Comparison of ENCODE assay signal across 8 cellular contexts in the genomic region with DNA sequence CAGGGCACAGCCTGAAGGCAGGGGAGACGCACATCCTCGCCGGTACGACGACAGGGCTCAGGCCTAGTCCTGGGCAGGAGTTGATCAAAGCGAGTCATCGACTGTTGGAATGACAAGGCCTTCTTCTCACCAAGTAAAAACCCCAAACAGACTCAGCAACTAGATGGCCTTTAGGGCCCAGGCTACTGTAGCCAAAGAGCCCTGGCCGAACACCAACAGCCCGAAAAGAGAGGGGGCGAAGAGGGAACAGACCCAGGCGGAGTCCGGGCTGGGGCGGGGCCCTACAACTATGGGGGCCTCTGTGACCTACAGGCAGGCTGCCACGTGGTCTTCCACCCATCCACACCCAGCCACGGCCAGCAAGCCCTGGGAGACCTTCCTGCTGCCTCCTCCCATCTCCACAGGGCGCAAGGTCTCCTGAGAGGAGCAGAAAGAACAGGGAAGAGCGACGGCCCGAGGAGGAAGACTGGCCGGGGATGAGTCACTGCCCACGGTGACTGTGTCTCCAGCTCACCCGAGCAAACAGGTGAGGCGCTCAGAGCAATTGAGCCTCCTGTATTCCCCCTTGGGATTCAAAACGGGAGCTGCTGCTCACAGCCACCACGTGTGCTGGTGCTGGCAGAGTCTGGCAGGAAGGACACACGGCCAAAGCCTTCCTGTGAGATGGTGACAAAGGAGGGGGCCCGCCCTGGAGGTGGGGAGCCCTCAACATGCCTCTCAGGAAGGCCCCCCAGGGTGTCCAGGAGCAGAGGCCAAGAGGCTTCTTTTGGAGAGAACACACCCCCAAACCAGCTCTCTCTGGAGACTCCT. TPM values are rescaled to one million over a fixed set of nuclear protein-coding genes. Genes with fewer than 3 reads are reported as not detected.
DNase-seq lines count a peak whose midpoint lies in the region; ATAC-seq and TF ChIP-seq lines count a peak whose summit lies in the region.

No MANE protein-coding gene starts in this region.

- peaks cover 12% of the 10 kb centered on the region for H3K4me1 ChIP-seq in hepatocyte (ENCODE audit: insufficient read depth)
- peaks cover 24 to 40% of the 10 kb centered on the region in 2 donors for H3K4me1 ChIP-seq in thyroid gland

- CTCF ChIA-PET in activated CD4-positive, alpha-beta T cell treated with anti-CD3 and anti-CD28 coated beads for 36 hours (lab: Charles Lee) = interaction anchor here (0.6 to 2.5 kb wide), 3 partner anchors 10 to 92 kb away, joined by 3 to 13 read pairs (median 3); no protein-coding TSS in a partner anchor

- WGBS in hepatocyte (ENCODE audit: low lambda C conversion rate, missing lambda C conversion rate) = 85% methylated on average over 26 of the region's 27 CpGs
- WGBS in thyroid gland, 2 donors = 49 to 65% methylated on average over 21 to 25 of the region's 27 CpGs

- no peaks in the 10 kb centered on the region for H3K9me3 Mint-ChIP-seq in activated CD4-positive, alpha-beta T cell treated with anti-CD3 and anti-CD28 coated beads for 36 hours (ENCODE audit: low read depth)
- H3K9me3 Mint-ChIP-seq in activated naive CD4-positive, alpha-beta T cell treated with anti-CD3 and anti-CD28 coated beads, Interleukin-2, amount 50 U/mL, for 72 hours = no peaks in the 10 kb centered on the region

- H3K36me3 ChIP-seq in hepatocyte (replicated peaks; ENCODE audit: insufficient read depth, low read depth) = no peaks in the 10 kb centered on the region
- peaks cover 77 to 83% of the 10 kb centered on the region in 2 donors for H3K36me3 ChIP-seq in thyroid gland

- H3K9me3 ChIP-seq in hepatocyte (ENCODE audit: low read depth) = no peaks in the 10 kb centered on the region
- no peaks in the 10 kb centered on the region for H3K9me3 ChIP-seq in thyroid gland

- no peaks in the 10 kb centered on the region for H3K27me3 ChIP-seq in hepatocyte
- H3K27me3 ChIP-seq in thyroid gland = no peaks in the 10 kb centered on the region

- H3K27ac Mint-ChIP-seq in activated CD4-positive, alpha-beta T cell treated with anti-CD3 and anti-CD28 coated beads for 36 hours = peak overlapping the region; percentile 80
- H3K27ac Mint-ChIP-seq in activated naive CD4-positive, alpha-beta T cell treated with anti-CD3 and anti-CD28 coated beads, Interleukin-2, amount 50 U/mL, for 72 hours = peak overlapping the region; percentile 87 to 90

- no peak for ATAC-seq in activated CD4-positive, alpha-beta T cell treated with anti-CD3 and anti-CD28 coated beads for 36 hours
- peak in 1 of 2 donors; percentile 28 for ATAC-seq in activated naive CD4-positive, alpha-beta T cell treated with anti-CD3 and anti-CD28 coated beads, Interleukin-2, amount 50 U/mL, for 72 hours

- no peaks in the 10 kb centered on the region for H3K9me2 ChIP-seq in hepatocyte (replicated peaks; ENCODE audit: insufficient read depth)

- H3K79me2 ChIP-seq in hepatocyte = peaks cover 80% of the 10 kb centered on the region

- no peak for TF ChIP-seq POLR2A in thyroid gland (IDR thresholded peaks at IDR 0.05)

- no peak overlapping the region for H3K4me2 ChIP-seq in hepatocyte

- no peak for DNase-seq in activated CD4-positive, alpha-beta T cell treated with anti-CD3 and anti-CD28 coated beads for 36 hours
- DNase-seq in activated CD4-positive, alpha-beta T cell treated with anti-CD3 and anti-CD28 coated beads for 48 hours = no peak
- peak in 1 of 2 donors; percentile 54 for DNase-seq in activated naive CD4-positive, alpha-beta T cell treated with anti-CD3 and anti-CD28 coated beads, Interleukin-2, amount 50 U/mL, for 72 hours (ENCODE audit: low spot score in 2 of 2)
- DNase-seq in hepatocyte (ENCODE audit: low spot score) (peak; percentile 59), thyroid gland (peak; percentile 50 to 68), pons (ENCODE audit: low spot score) (no peak)
- no peak for DNase-seq in stimulated activated CD4-positive, alpha-beta T cell treated with anti-CD3 and anti-CD28 coated beads, Interleukin-1b, Interleukin-23, amount 100 ng/mL, for 48 hours
- no peak for DNase-seq in stimulated activated CD4-positive, alpha-beta T cell treated with anti-CD3 and anti-CD28 coated beads, Interleukin-2, amount 100 ng/mL, for 48 hours

- H3K27me3 Mint-ChIP-seq in activated CD4-positive, alpha-beta T cell treated with anti-CD3 and anti-CD28 coated beads for 36 hours = no peaks in the 10 kb centered on the region

- H3K36me3 Mint-ChIP-seq in activated CD4-positive, alpha-beta T cell treated with anti-CD3 and anti-CD28 coated beads for 36 hours (ENCODE audit: low read depth) = peaks cover 64% of the 10 kb centered on the region
- peaks cover 27 to 29% of the 10 kb centered on the region in 2 donors for H3K36me3 Mint-ChIP-seq in activated naive CD4-positive, alpha-beta T cell treated with anti-CD3 and anti-CD28 coated beads, Interleukin-2, amount 50 U/mL, for 72 hours

- intact Hi-C loops in activated CD4-positive, alpha-beta T cell treated with anti-CD3 and anti-CD28 coated beads for 36 hours (cut with DNase I, micrococcal nuclease) = no loop called here
- intact Hi-C loops in thyroid gland (cut with DNase I) = no loop called here

- no peak overlapping the region for H3K4me3 Mint-ChIP-seq in activated CD4-positive, alpha-beta T cell treated with anti-CD3 and anti-CD28 coated beads for 36 hours

- H3K4me3 ChIP-seq in hepatocyte (no peak overlapping the region), thyroid gland (replicated peaks in 1 of 3) (no peak overlapping the region)

- TF ChIP-seq CTCF in hepatocyte (IDR thresholded peaks at IDR 0.05; ENCODE audit: poor library complexity) (no peak), thyroid gland (IDR thresholded peaks at IDR 0.05) (no peak)

- H4K20me1 ChIP-seq in hepatocyte (ENCODE audit: insufficient read depth, poor library complexity, severe bottlenecking) = peaks cover 90% of the 10 kb centered on the region

- H3K27ac ChIP-seq in hepatocyte (peak overlapping the region; percentile 63), thyroid gland (peak overlapping the region; percentile 37 to 56 (median 39))

- no peak overlapping the region for H2AFZ ChIP-seq in hepatocyte

- POLR2A ChIA-PET in activated CD4-positive, alpha-beta T cell treated with anti-CD3 and anti-CD28 coated beads for 36 hours (lab: Charles Lee) = no interaction called here

- peaks cover 35% of the 10 kb centered on the region for H3K4me1 Mint-ChIP-seq in activated CD4-positive, alpha-beta T cell treated with anti-CD3 and anti-CD28 coated beads for 36 hours

RNA-seq across cellular contexts. Expression of gene SLC16A3, which starts 17.7 kb away (rescaled TPM):
- total RNA-seq in activated CD4-positive, alpha-beta T cell treated with anti-CD3 and anti-CD28 coated beads for 36 hours = 100 to 1,000 TPM in 1 of 2 experiments, 10 to 100 TPM in 1; 93.2 to 157 TPM
- total RNA-seq in activated naive CD4-positive, alpha-beta T cell treated with anti-CD3 and anti-CD28 coated beads, Interleukin-2, amount 50 U/mL, for 72 hours = 100 to 1,000 TPM in 1 of 2 donors, 1 to 10 TPM in 1; 8.6 to 197 TPM
- total RNA-seq in hepatocyte (240 and 290 TPM in 2 replicates), thyroid gland (10 to 100 TPM; 42.1 to 75.5 (median 44.2) TPM)
- 114 and 125 TPM in 2 replicates for polyA plus RNA-seq in hepatocyte

RNA-seq across cellular contexts. Expression of gene CSNK1D, which starts 26.9 kb away (rescaled TPM):
- total RNA-seq in activated CD4-positive, alpha-beta T cell treated with anti-CD3 and anti-CD28 coated beads for 36 hours = 100 to 1,000 TPM; 118 to 182 TPM
- 100 to 1,000 TPM; 130 to 171 TPM for total RNA-seq in activated naive CD4-positive, alpha-beta T cell treated with anti-CD3 and anti-CD28 coated beads, Interleukin-2, amount 50 U/mL, for 72 hours
- 55.7 and 72.5 TPM in 2 replicates for total RNA-seq in hepatocyte
- polyA plus RNA-seq in hepatocyte = 152 and 193 TPM in 2 replicates
- total RNA-seq in thyroid gland = 10 to 100 TPM; 47.3 to 91.2 (median 88.7) TPM

RNA-seq across cellular contexts. Expression of gene CCDC57, which starts 33.9 kb away (rescaled TPM):
- total RNA-seq in activated CD4-positive, alpha-beta T cell treated with anti-CD3 and anti-CD28 coated beads for 36 hours = 10 to 100 TPM; 41.6 to 43.8 TPM
- 10 to 100 TPM; 34.6 to 51.3 TPM for total RNA-seq in activated naive CD4-positive, alpha-beta T cell treated with anti-CD3 and anti-CD28 coated beads, Interleukin-2, amount 50 U/mL, for 72 hours
- total RNA-seq in hepatocyte = 10.0 and 15.7 TPM in 2 replicates
- polyA plus RNA-seq in hepatocyte = 29.8 and 49.5 TPM in 2 replicates
- total RNA-seq in thyroid gland = 10 to 100 TPM; 27.1 to 79.9 (median 50.9) TPM

Comparison
In these comparisons a context has a peak if more than half of its experiments do, and no peak if none do; other contexts are left out.
1. DNase-seq: peak in hepatocyte (single experiment) and thyroid gland (2 of 2); none in activated CD4-positive, alpha-beta T cell treated with anti-CD3 and anti-CD28 coated beads for 36 hours (single experiment), activated CD4-positive, alpha-beta T cell treated with anti-CD3 and anti-CD28 coated beads for 48 hours (single experiment), stimulated activated CD4-positive, alpha-beta T cell treated with anti-CD3 and anti-CD28 coated beads, Interleukin-1b, Interleukin-23, amount 100 ng/mL, for 48 hours (single experiment), stimulated activated CD4-positive, alpha-beta T cell treated with anti-CD3 and anti-CD28 coated beads, Interleukin-2, amount 100 ng/mL, for 48 hours (0 of 2) and pons (single experiment).